In genomic region chrX:31962256-31962655, GRCh38 we compare ENCODE assay signal across 11 cellular contexts.
"Had no signal": no experiment of that assay in that cellular context is flagged by ENCODE, and none has a peak within 500 bp of the region (broad histone marks: within the 10 kb centered on the region; RNA-seq: fewer than 3 reads in every experiment).

No MANE protein-coding gene starts in this region.

- H3K27ac Mint-ChIP-seq: GM23338, H9, HFFc6 had no signal

- H3K9me3 Mint-ChIP-seq: GM23338 had no signal

- H3K4me2 ChIP-seq: GM23338 had no signal

- H3K4me1 ChIP-seq: HAP-1 had no signal

- H2AFZ ChIP-seq: GM23248, GM23338 had no signal

- H3K9ac ChIP-seq: GM23248 had no signal

- H3K36me3 ChIP-seq: HAP-1 had no signal

- FAIRE-seq: H1, H54 had no signal

- H3K27ac ChIP-seq: GM23248 had no signal

- H3K9me3 ChIP-seq: HAP-1 had no signal

- H3K4me3 Mint-ChIP-seq: GM23338, H9, HFFc6 had no signal

- ATAC-seq: GM23338, HCT116 had no signal

- DNase-seq: GM23248, GOT3, H7, H9, HCEC 1CT, HFFc6 had no signal

- H3K4me3 ChIP-seq: GM23248, GM23338, HAP-1 had no signal
